ENCODE assay signal across 1 cellular context in genomic region chr16:67207116-67207856, GRCh38.
TF ChIP-seq lines count a peak whose summit lies in the region.

No MANE protein-coding gene starts in this region.

TF ChIP-seq in WTC11, 78 proteins besides CTCF, POLR2A, EP300 and RAD21:
- TF ChIP-seq ZSCAN18 (CRISPR knock-in tag; IDR thresholded peaks at IDR 0.05) (no peak), SP1 (CRISPR knock-in tag; conservative IDR thresholded peaks at IDR 0.05) (no peak), ZNF512 (CRISPR knock-in tag; IDR thresholded peaks at IDR 0.05; ENCODE audit: borderline replicate concordance) (no peak), ESRRA (CRISPR knock-in tag; IDR thresholded peaks at IDR 0.05; ENCODE audit: borderline replicate concordance) (no peak), ZMAT4 (CRISPR knock-in tag; IDR thresholded peaks at IDR 0.05) (no peak), NR2C2 (CRISPR knock-in tag; IDR thresholded peaks at IDR 0.05) (no peak), ZBTB21 (CRISPR knock-in tag; IDR thresholded peaks at IDR 0.05; ENCODE audit: borderline replicate concordance) (no peak), SMAD3 (CRISPR knock-in tag; IDR thresholded peaks at IDR 0.05; ENCODE audit: borderline replicate concordance) (no peak), JUN (CRISPR knock-in tag; IDR thresholded peaks at IDR 0.05) (no peak), ZNF317 (CRISPR knock-in tag; IDR thresholded peaks at IDR 0.05; ENCODE audit: borderline replicate concordance, low read depth) (no peak), USF2 (CRISPR knock-in tag; IDR thresholded peaks at IDR 0.05) (no peak), CREB1 (CRISPR knock-in tag; IDR thresholded peaks at IDR 0.05) (no peak), ZBTB43 (CRISPR knock-in tag; IDR thresholded peaks at IDR 0.05) (no peak), E2F4 (CRISPR knock-in tag; IDR thresholded peaks at IDR 0.05; ENCODE audit: borderline replicate concordance, low read depth) (no peak), CREM (CRISPR knock-in tag; IDR thresholded peaks at IDR 0.05) (no peak), TEAD1 (CRISPR knock-in tag; IDR thresholded peaks at IDR 0.05) (no peak), TEAD4 (CRISPR knock-in tag; IDR thresholded peaks at IDR 0.05) (no peak), ATF1 (CRISPR knock-in tag; IDR thresholded peaks at IDR 0.05) (no peak), NFYB (CRISPR knock-in tag; conservative IDR thresholded peaks at IDR 0.05; ENCODE audit: low read depth) (no peak), ERG (CRISPR knock-in tag; IDR thresholded peaks at IDR 0.05) (no peak)
